ENCODE assay signal across 15 cellular contexts in the genomic region with DNA sequence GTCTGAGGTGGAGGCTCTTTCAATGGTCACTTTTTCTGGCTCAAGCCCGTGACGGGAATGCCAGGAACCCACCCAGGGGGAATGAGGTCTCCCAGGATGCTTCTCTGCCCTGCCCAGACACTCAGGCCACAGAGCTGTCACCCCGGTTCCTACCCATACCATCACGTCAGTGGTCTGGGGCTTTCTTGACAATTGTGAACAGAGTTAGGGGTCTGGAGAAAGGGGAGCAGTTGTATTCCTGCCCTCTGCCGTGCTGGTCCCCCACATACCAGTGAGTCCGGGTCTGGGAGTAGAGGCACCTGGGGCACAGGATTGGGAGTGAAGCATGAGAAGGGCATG.
DNase-seq lines count a peak whose midpoint lies in the region; ATAC-seq and TF ChIP-seq lines count a peak whose summit lies in the region.
"Had no signal": no experiment of that assay in that cellular context is flagged by ENCODE, and none has a peak within 500 bp of the region (broad histone marks: within the 10 kb centered on the region; RNA-seq: fewer than 3 reads in every experiment).

No MANE protein-coding gene starts in this region.

- H3K36me3 ChIP-seq in GM23338 (ENCODE audit: insufficient read depth) (no peaks in the 10 kb centered on the region), breast epithelium (no peaks in the 10 kb centered on the region), stomach smooth muscle (ENCODE audit: control insufficient read depth in 2 of 2, insufficient read depth in 2 of 2, low read length in 2 of 2) (no peaks in the 10 kb centered on the region)

- H3K9me2 ChIP-seq in GM23338 (ENCODE audit: insufficient read depth) = no peaks in the 10 kb centered on the region; the same call in 1 of the 2 replicates
- H3K9me2 ChIP-seq: SK-N-SH had no signal

- TF ChIP-seq POLR2A in breast epithelium (IDR thresholded peaks at IDR 0.05) = no peak

- peak overlapping the region; percentile 78; the same call in 1 of the 2 replicates for H2AFZ ChIP-seq in GM23338

- H3K27me3 Mint-ChIP-seq in GM23338 (ENCODE audit: insufficient read depth, low read depth, poor library complexity) (peaks cover 2% of the 10 kb centered on the region), mesothelial cell of epicardium (ENCODE audit: low read depth) (no peaks in the 10 kb centered on the region)

- H3K9me3 Mint-ChIP-seq in GM23338 (no peaks in the 10 kb centered on the region; the same call in 2 of the 3 replicates), mesothelial cell of epicardium (no peaks in the 10 kb centered on the region)
- H3K9me3 Mint-ChIP-seq: activated T-cell treated with anti-CD3 and anti-CD28 coated beads, Interleukin-2, amount 50 U/mL, for 72 hours; neural crest cell had no signal

- ATAC-seq in GM23338 (no peak), GM18909 (IDR thresholded peaks at IDR 0.05; ENCODE audit: poor library complexity, unreplicated experiment) (no peak)
- ATAC-seq: activated CD4-positive, CD25-positive, alpha-beta regulatory T cell treated with anti-CD3 and anti-CD28 coated beads, Interleukin-2, amount 50 U/mL, for 24 hours; activated T-cell treated with anti-CD3 and anti-CD28 coated beads, Interleukin-2, amount 50 U/mL, for 72 hours had no signal

- peaks cover 4% of the 10 kb centered on the region; the same call in 1 of the 2 replicates for H3K4me1 ChIP-seq in GM23338 (ENCODE audit: insufficient read depth)
- H3K4me1 ChIP-seq in breast epithelium = peaks cover 2 to 20% of the 10 kb centered on the region in 2 donors
- H3K4me1 ChIP-seq in stomach smooth muscle (ENCODE audit: control insufficient read depth, insufficient read depth, low read length) = peaks cover 24% of the 10 kb centered on the region

- H3K27me3 ChIP-seq in GM23338 (ENCODE audit: insufficient read depth) = no peaks in the 10 kb centered on the region
- no peaks in the 10 kb centered on the region for H3K27me3 ChIP-seq in breast epithelium
- H3K27me3 ChIP-seq in stomach smooth muscle (ENCODE audit: control insufficient read depth in 1 of 2, insufficient read depth in 2 of 2, low read length in 2 of 2) = no peaks in the 10 kb centered on the region

- H3K4me2 ChIP-seq in GM23338 = no peak overlapping the region
- H3K4me2 ChIP-seq: SK-N-SH had no signal

- H3K27ac Mint-ChIP-seq in GM23338 (no peak overlapping the region), mesothelial cell of epicardium (peak overlapping the region; percentile 93)
- H3K27ac Mint-ChIP-seq: activated T-cell treated with anti-CD3 and anti-CD28 coated beads, Interleukin-2, amount 50 U/mL, for 72 hours had no signal

- H3K36me3 Mint-ChIP-seq in GM23338 (ENCODE audit: low read depth) (no peaks in the 10 kb centered on the region), mesothelial cell of epicardium (no peaks in the 10 kb centered on the region)

- H3F3A ChIP-seq in GM23338 (replicated peaks; ENCODE audit: low read depth) = no peaks in the 10 kb centered on the region

- no peak for TF ChIP-seq CTCF in GM23338 (conservative IDR thresholded peaks at IDR 0.05; ENCODE audit: low read depth in 2 of 2)
- TF ChIP-seq CTCF in breast epithelium (IDR thresholded peaks at IDR 0.05) = no peak
- TF ChIP-seq CTCF in mesothelial cell of epicardium (IDR thresholded peaks at IDR 0.05; ENCODE audit: unreplicated experiment) = no peak

- H3K4me1 Mint-ChIP-seq in GM23338 (peaks cover 7% of the 10 kb centered on the region; the same call in 2 of the 3 replicates), mesothelial cell of epicardium (peaks cover 41% of the 10 kb centered on the region)
- H3K4me1 Mint-ChIP-seq: neural crest cell had no signal

- H3K4me3 ChIP-seq in GM23338 (no peak overlapping the region), breast epithelium (peak overlapping the region in 1 of 3 donors; percentile 39), stomach smooth muscle (ENCODE audit: low read length in 2 of 2) (peak overlapping the region in 1 of 2 donors; percentile 44)

- peak overlapping the region; percentile 46 to 60 for H3K9ac ChIP-seq in stomach smooth muscle (ENCODE audit: low read length in 2 of 2)
- H3K9ac ChIP-seq: SK-N-SH had no signal

- H3K79me2 ChIP-seq in GM23338 (replicated peaks; ENCODE audit: insufficient read depth) = no peaks in the 10 kb centered on the region

- H3K27ac ChIP-seq in GM23338 (ENCODE audit: low read depth) = no peak overlapping the region
- peak overlapping the region; percentile 90 to 93 for H3K27ac ChIP-seq in breast epithelium
- H3K27ac ChIP-seq in stomach smooth muscle (ENCODE audit: low read length) = peak overlapping the region; percentile 46

- H4K20me1 ChIP-seq in GM23338 (replicated peaks; ENCODE audit: insufficient read depth) = no peaks in the 10 kb centered on the region

- H3K4me3 Mint-ChIP-seq in GM23338 (no peak overlapping the region), mesothelial cell of epicardium (no peak overlapping the region)
- H3K4me3 Mint-ChIP-seq: activated T-cell treated with anti-CD3 and anti-CD28 coated beads, Interleukin-2, amount 50 U/mL, for 72 hours; neural crest cell had no signal

- H3K9me3 ChIP-seq in breast epithelium (no peaks in the 10 kb centered on the region), stomach smooth muscle (ENCODE audit: control insufficient read depth in 2 of 2, low read length in 2 of 2) (no peaks in the 10 kb centered on the region)
- H3K9me3 ChIP-seq: SK-N-SH had no signal

- intact Hi-C loops in breast epithelium (cut with DNase I; ENCODE audit: low total_unique reads) = no loop called here

- DNase-seq in GM23338 (ENCODE audit: low spot score) (no peak), breast epithelium (ENCODE audit: low spot score in 2 of 2) (no peak), mesothelial cell of epicardium (ENCODE audit: low spot score in 2 of 2, unreplicated experiment in 2 of 2) (no peak), middle frontal gyrus (ENCODE audit: extremely low spot score, low spot score) (no peak)
- no peak for DNase-seq in activated CD4-positive, alpha-beta T cell treated with anti-CD3 and anti-CD28 coated beads for 1 hour
- no peak for DNase-seq in stimulated activated naive CD4-positive, alpha-beta T cell treated with Interleukin-2 at 50 U/mL for 16 hours (lab: John Stamatoyannopoulos, UW)
- DNase-seq: activated T-cell treated with anti-CD3 and anti-CD28 coated beads, Interleukin-2, amount 50 U/mL, for 72 hours; HCEC 1CT; NCI-H1694 treated with DMSO at 0.1 percent for 48 hours; stimulated activated CD4-positive, alpha-beta T cell treated with anti-CD3 and anti-CD28 coated beads, Interleukin-15, amount 100 ng/mL, for 24 hours had no signal

TF ChIP-seq in GM23338, 12 proteins besides CTCF, POLR2A, EP300 and RAD21 (continues in another document):
- TF ChIP-seq STAT1 (IDR thresholded peaks at IDR 0.05; ENCODE audit: unreplicated experiment) = no peak
- TF ChIP-seq JUNB (IDR thresholded peaks at IDR 0.05; ENCODE audit: unreplicated experiment) = no peak
- no peak for TF ChIP-seq NANOG (IDR thresholded peaks at IDR 0.05; ENCODE audit: borderline replicate concordance)
